In the genomic region with DNA sequence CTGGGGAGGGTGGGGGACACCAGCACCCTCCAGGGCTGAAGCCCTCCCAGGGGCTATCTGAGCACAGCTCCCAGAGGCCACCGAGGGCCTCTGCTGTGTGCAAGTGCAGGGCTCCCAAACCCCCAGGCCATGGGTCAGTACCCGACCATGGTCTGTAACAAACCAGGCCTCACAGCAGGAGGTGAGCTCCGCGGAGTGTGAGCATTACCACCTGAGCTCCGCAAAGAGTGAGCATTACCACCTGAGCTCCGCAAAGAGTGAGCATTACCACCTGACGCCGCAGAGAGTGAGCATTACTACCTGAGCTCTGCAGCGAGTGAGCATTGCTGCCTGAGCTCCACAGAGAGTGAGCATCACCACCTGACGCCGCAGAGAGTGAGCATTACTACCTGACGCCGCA, we compare ENCODE assay signal across 20 cellular contexts.
"Had no signal": no experiment of that assay in that cellular context is flagged by ENCODE, and none has a peak within 500 bp of the region (broad histone marks: within the 10 kb centered on the region; RNA-seq: fewer than 3 reads in every experiment).

No MANE protein-coding gene starts in this region.

- H3K4me3 ChIP-seq: dorsolateral prefrontal cortex, heart right ventricle, neural progenitor cell, pancreas, prostate gland, right lobe of liver, tibial artery, upper lobe of right lung had no signal

- H3K27ac ChIP-seq: dorsolateral prefrontal cortex, heart right ventricle, neural progenitor cell, pancreas, prostate gland, right lobe of liver, tibial artery, upper lobe of right lung had no signal

- H3K9me3 ChIP-seq: pancreas, prostate gland, right lobe of liver, tibial artery, upper lobe of right lung had no signal

- H3K27me3 ChIP-seq: neural progenitor cell, pancreas, right lobe of liver, tibial artery, upper lobe of right lung had no signal

- H3K4me3 Mint-ChIP-seq: effector memory CD8-positive, alpha-beta T cell; mesothelial cell of epicardium; natural killer cell treated with Interleukin-12 subunit alpha and Interleukin-12 subunit beta and Interleukin-15 and Interleukin-18, amount 100 ng/mL, for 72 hours; neural progenitor cell; stimulated activated memory B cell treated with anti-CD40 and anti-IgM and Interleukin-4, amounts not matched to agents 10 μg/mL and 1 μg/mL and 100 μg/mL, for 72 hours; stimulated activated naive CD8-positive, alpha-beta T cell treated with anti-CD3 and anti-CD28 coated beads, Interleukin-15, Interleukin-2, amounts not matched to agents 100 ng/mL and 50 ng/mL, for 24 hours had no signal

- H2AFZ ChIP-seq: neural progenitor cell had no signal

- DNase-seq: central memory CD4-positive, alpha-beta T cell; cortex of kidney; dorsolateral prefrontal cortex; effector memory CD8-positive, alpha-beta T cell; foreskin melanocyte; heart right ventricle; hypothalamus; kidney glomerular epithelial cell; nucleus accumbens; pancreas; stimulated activated CD4-positive, alpha-beta T cell treated with anti-CD3 and anti-CD28 coated beads, Interleukin-4, amount 100 ng/mL, for 24 hours; upper lobe of right lung had no signal

- H3K4me1 Mint-ChIP-seq: neural progenitor cell; stimulated activated memory B cell treated with anti-CD40 and anti-IgM and Interleukin-4, amounts not matched to agents 10 μg/mL and 1 μg/mL and 100 μg/mL, for 72 hours had no signal

- H3K36me3 ChIP-seq: heart right ventricle, neural progenitor cell, pancreas, prostate gland, right lobe of liver, tibial artery, upper lobe of right lung had no signal

- H3K4me2 ChIP-seq: neural progenitor cell had no signal

- H3K36me3 Mint-ChIP-seq: mesothelial cell of epicardium; neural progenitor cell; stimulated activated memory B cell treated with anti-CD40 and anti-IgM and Interleukin-4, amounts not matched to agents 10 μg/mL and 1 μg/mL and 100 μg/mL, for 72 hours had no signal

- H3K9me3 Mint-ChIP-seq: mesothelial cell of epicardium, neural progenitor cell had no signal

- ATAC-seq: effector memory CD8-positive, alpha-beta T cell; heart right ventricle; pancreas; right lobe of liver; stimulated activated memory B cell treated with anti-CD40 and anti-IgM and Interleukin-4, amounts not matched to agents 10 μg/mL and 1 μg/mL and 100 μg/mL, for 72 hours; upper lobe of right lung had no signal

- H3K4me1 ChIP-seq: heart right ventricle, neural progenitor cell, pancreas, prostate gland, right lobe of liver, tibial artery, upper lobe of right lung had no signal

- H3K27ac Mint-ChIP-seq: effector memory CD8-positive, alpha-beta T cell; mesothelial cell of epicardium; natural killer cell treated with Interleukin-12 subunit alpha and Interleukin-12 subunit beta and Interleukin-15 and Interleukin-18, amount 100 ng/mL, for 72 hours; neural progenitor cell; stimulated activated memory B cell treated with anti-CD40 and anti-IgM and Interleukin-4, amounts not matched to agents 10 μg/mL and 1 μg/mL and 100 μg/mL, for 72 hours; stimulated activated naive CD8-positive, alpha-beta T cell treated with anti-CD3 and anti-CD28 coated beads, Interleukin-15, Interleukin-2, amounts not matched to agents 100 ng/mL and 50 ng/mL, for 24 hours had no signal

- H3K27me3 Mint-ChIP-seq: effector memory CD8-positive, alpha-beta T cell; natural killer cell treated with Interleukin-12 subunit alpha and Interleukin-12 subunit beta and Interleukin-15 and Interleukin-18, amount 100 ng/mL, for 72 hours; stimulated activated memory B cell treated with anti-CD40 and anti-IgM and Interleukin-4, amounts not matched to agents 10 μg/mL and 1 μg/mL and 100 μg/mL, for 72 hours; stimulated activated naive CD8-positive, alpha-beta T cell treated with anti-CD3 and anti-CD28 coated beads, Interleukin-15, Interleukin-2, amounts not matched to agents 100 ng/mL and 50 ng/mL, for 24 hours had no signal
